8 cellular contexts compared by ENCODE assay signal in the genomic region with DNA sequence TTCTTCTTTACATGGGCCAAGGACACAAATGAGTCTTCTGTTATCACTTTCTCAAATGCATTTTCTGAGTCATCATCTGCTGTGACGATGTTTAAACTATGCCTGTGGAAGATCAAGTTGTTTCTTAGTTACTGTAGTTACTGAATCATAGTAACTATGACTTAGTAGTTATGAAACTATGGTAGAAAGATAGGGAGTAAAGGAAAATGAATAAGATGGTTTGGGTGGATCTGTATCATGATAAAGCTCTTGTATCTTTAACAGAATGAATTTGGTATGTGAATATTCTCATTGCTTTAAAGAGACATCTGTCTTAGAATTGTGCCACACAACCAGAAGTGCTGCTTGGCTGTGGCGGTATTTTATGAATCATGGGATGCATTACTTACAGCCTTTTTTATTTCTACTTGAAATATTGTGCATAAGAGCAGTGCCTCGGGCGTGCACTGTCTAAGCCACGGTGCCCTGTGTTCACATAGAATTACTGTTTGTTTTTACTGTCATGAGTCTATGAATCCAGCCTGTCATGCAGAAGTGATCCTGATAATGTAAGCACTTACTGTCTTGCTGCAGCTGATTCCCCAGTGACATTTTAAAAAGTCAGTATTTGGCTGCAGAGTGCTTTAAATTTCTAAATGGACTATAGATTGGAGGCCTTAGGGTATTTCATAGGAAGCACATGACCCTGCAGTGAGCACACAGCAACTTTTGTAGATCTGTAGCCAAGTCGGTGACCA.
DNase-seq lines count a peak whose midpoint lies in the region; ATAC-seq and TF ChIP-seq lines count a peak whose summit lies in the region.

No MANE protein-coding gene starts in this region.

- H3K4me3 ChIP-seq in OCI-LY7 (ENCODE audit: low read depth, low read length, poor library complexity, severe bottlenecking) = no peak overlapping the region

- H3K9me3 ChIP-seq in OCI-LY7 (ENCODE audit: low read length) = no peaks in the 10 kb centered on the region

- no peak for DNase-seq in Right ventricle myocardium superior
- no peak for DNase-seq in cardiac septum (ENCODE audit: low spot score)
- no peak for DNase-seq in activated naive CD8-positive, alpha-beta T cell treated with anti-CD3 and anti-CD28 coated beads, Interleukin-2, amount 50 U/mL, for 24 hours
- DNase-seq in kidney tubule cell (ENCODE audit: low spot score) = peak; percentile 84
- no peak for DNase-seq in type B pancreatic cell (ENCODE audit: extremely low spot score, unreplicated experiment)
- no peak for DNase-seq in OCI-LY7 (ENCODE audit: low spot score)
- no peak for DNase-seq in cortex of kidney (lab: John Stamatoyannopoulos, UW)

- H3K27ac Mint-ChIP-seq in activated naive CD8-positive, alpha-beta T cell treated with anti-CD3 and anti-CD28 coated beads, Interleukin-2, amount 50 U/mL, for 24 hours = peak overlapping the region; percentile 81
- H3K27ac Mint-ChIP-seq in type B pancreatic cell = peak overlapping the region; percentile 82

- H3K4me1 ChIP-seq in OCI-LY7 (ENCODE audit: insufficient read depth, low read length, poor library complexity, severe bottlenecking) = peaks cover 5% of the 10 kb centered on the region

- TF ChIP-seq CTCF in type B pancreatic cell (conservative IDR thresholded peaks at IDR 0.05) (no peak), OCI-LY7 (conservative IDR thresholded peaks at IDR 0.05; ENCODE audit: low read length) (no peak)

- no peak overlapping the region for H3K27ac ChIP-seq in OCI-LY7 (ENCODE audit: low read depth, low read length, poor library complexity, severe bottlenecking)

- H3K4me1 Mint-ChIP-seq in activated naive CD8-positive, alpha-beta T cell treated with anti-CD3 and anti-CD28 coated beads, Interleukin-2, amount 50 U/mL, for 24 hours = peaks cover 42% of the 10 kb centered on the region
- H3K4me1 Mint-ChIP-seq in type B pancreatic cell (ENCODE audit: unreplicated experiment) = peaks cover 18% of the 10 kb centered on the region

- POLR2A ChIA-PET in OCI-LY7 (lab: Charles Lee) = interaction anchor here (1.4 kb wide), 1 partner anchor 39 kb away, joined by 3 read pairs; no protein-coding TSS in a partner anchor

- H3K36me3 ChIP-seq in OCI-LY7 (ENCODE audit: insufficient read depth, low read length) = peaks cover 14% of the 10 kb centered on the region

- no peak overlapping the region for H2AFZ ChIP-seq in OCI-LY7 (ENCODE audit: low read length)

- peaks cover 6% of the 10 kb centered on the region; the same call in 1 of the 2 replicates for H4K20me1 ChIP-seq in OCI-LY7 (ENCODE audit: insufficient read depth, low read length)

- H3K27me3 Mint-ChIP-seq in activated naive CD8-positive, alpha-beta T cell treated with anti-CD3 and anti-CD28 coated beads, Interleukin-2, amount 50 U/mL, for 24 hours = no peaks in the 10 kb centered on the region
- H3K27me3 Mint-ChIP-seq in type B pancreatic cell = no peaks in the 10 kb centered on the region

- no peaks in the 10 kb centered on the region for H3K79me2 ChIP-seq in OCI-LY7 (ENCODE audit: insufficient read depth, low read depth, low read length)

- CTCF ChIA-PET in OCI-LY7 (lab: Charles Lee; ENCODE audit: unreplicated experiment) = no interaction called here

- no peak overlapping the region for H3K4me2 ChIP-seq in OCI-LY7 (ENCODE audit: low read length)

- peak; percentile 71 for ATAC-seq in Right ventricle myocardium superior (ENCODE audit: poor library complexity)
- ATAC-seq in activated naive CD8-positive, alpha-beta T cell treated with anti-CD3 and anti-CD28 coated beads, Interleukin-2, amount 50 U/mL, for 24 hours = peak; percentile 92
- ATAC-seq in GM19397 (IDR thresholded peaks at IDR 0.05; ENCODE audit: unreplicated experiment) = no peak

- H3K36me3 Mint-ChIP-seq in activated naive CD8-positive, alpha-beta T cell treated with anti-CD3 and anti-CD28 coated beads, Interleukin-2, amount 50 U/mL, for 24 hours (ENCODE audit: low read depth) = peaks cover 9% of the 10 kb centered on the region
- H3K36me3 Mint-ChIP-seq in type B pancreatic cell = peaks cover 14% of the 10 kb centered on the region

- H3K9me2 ChIP-seq in OCI-LY7 (ENCODE audit: insufficient read depth, low read length) = no peaks in the 10 kb centered on the region

- no TSS peak for BruUV-seq in OCI-LY7 (replicated peaks; lab: Mats Ljungman, UMichigan)

- intact Hi-C loops in Right ventricle myocardium superior (cut with DNase I) = no loop called here
- intact Hi-C loops in cardiac septum (cut with DNase I) = no loop called here
- intact Hi-C loops in OCI-LY7 (cut with micrococcal nuclease; ENCODE audit: unreplicated experiment) = no loop called here

- H3K9me3 Mint-ChIP-seq in activated naive CD8-positive, alpha-beta T cell treated with anti-CD3 and anti-CD28 coated beads, Interleukin-2, amount 50 U/mL, for 24 hours = peaks cover under 1% of the 10 kb centered on the region
- peaks cover under 1% of the 10 kb centered on the region for H3K9me3 Mint-ChIP-seq in type B pancreatic cell

- no peak overlapping the region for H3K4me3 Mint-ChIP-seq in activated naive CD8-positive, alpha-beta T cell treated with anti-CD3 and anti-CD28 coated beads, Interleukin-2, amount 50 U/mL, for 24 hours
- peak overlapping the region; percentile 3 for H3K4me3 Mint-ChIP-seq in type B pancreatic cell
